17 cellular contexts compared by ENCODE assay signal in the genomic region with DNA sequence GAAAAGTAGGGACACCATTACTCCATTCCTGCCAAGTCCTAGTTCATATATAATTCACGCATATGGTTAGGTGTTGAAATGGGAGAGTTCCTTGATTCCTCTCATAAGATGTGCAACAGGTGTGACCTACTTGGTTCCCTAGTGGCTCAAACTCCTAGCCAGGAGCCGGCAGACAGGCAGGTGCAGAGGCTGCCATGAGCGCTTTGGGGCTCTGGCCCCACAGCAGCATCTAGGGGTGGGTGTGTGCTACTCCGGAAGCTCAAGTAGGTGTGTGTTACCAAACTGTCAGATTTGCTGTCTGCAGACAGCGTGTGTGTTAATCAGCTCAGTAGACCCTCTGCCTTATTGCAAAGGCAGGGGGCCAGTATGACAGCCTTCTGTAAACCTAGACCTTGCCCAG.
A peak's percentile ranks its signal among the peaks of the same experiment; 100 is the strongest.
DNase-seq lines count a peak whose midpoint lies in the region; ATAC-seq and TF ChIP-seq lines count a peak whose summit lies in the region.
"Had no signal": no experiment of that assay in that cellular context is flagged by ENCODE, and none has a peak within 500 bp of the region (broad histone marks: within the 10 kb centered on the region; RNA-seq: fewer than 3 reads in every experiment).

No MANE protein-coding gene starts in this region.

- H3K4me1 ChIP-seq in upper lobe of right lung, result no peaks in the 10 kb centered on the region
- H3K4me1 ChIP-seq: HAP-1 had no signal

- H3K9me3 ChIP-seq in upper lobe of right lung, result no peaks in the 10 kb centered on the region
- H3K9me3 ChIP-seq: HAP-1 had no signal

- no peak for ATAC-seq in upper lobe of right lung
- no peak for ATAC-seq in GM19351 (IDR thresholded peaks at IDR 0.05; ENCODE audit: unreplicated experiment)
- no peak for ATAC-seq in GM21737 (IDR thresholded peaks at IDR 0.05; ENCODE audit: unreplicated experiment)

- H3K36me3 ChIP-seq in upper lobe of right lung, result no peaks in the 10 kb centered on the region
- H3K36me3 ChIP-seq: HAP-1 had no signal

- TF ChIP-seq CTCF in upper lobe of right lung (IDR thresholded peaks at IDR 0.05), result no peak

- intact Hi-C loops in upper lobe of right lung (cut with DNase I), result no loop called here

- DNase-seq in NCI-H82 (lab: John Stamatoyannopoulos, UW) (peak; percentile 19), NCI-H82 treated with DMSO at 0.1 percent for 48 hours (lab: John Stamatoyannopoulos, UW; ENCODE audit: unreplicated experiment) (no peak), NCI-H69 (lab: John Stamatoyannopoulos, UW) (peak; percentile 39), ecto neural progenitor cell (ENCODE audit: low spot score) (peak; percentile 39), upper lobe of right lung (peak; percentile 30), NCI-H524 treated with DMSO at 0.1 percent for 48 hours (lab: John Stamatoyannopoulos, UW) (no peak)
- DNase-seq: AML-193; CD4-positive, alpha-beta T cell; Karpas-422; NCI-H2081 treated with DMSO at 0.1 percent for 48 hours; NCI-H446 treated with DMSO at 0.1 percent for 48 hours; PC-9; T-helper 1 cell had no signal

- H3K4me3 ChIP-seq in upper lobe of right lung, result no peak overlapping the region
- H3K4me3 ChIP-seq: HAP-1, PC-9, SK-N-MC had no signal

- H3K27ac ChIP-seq in upper lobe of right lung, result no peak overlapping the region
- H3K27ac ChIP-seq: PC-9, SK-N-MC had no signal

- H3K27me3 ChIP-seq in upper lobe of right lung, result no peaks in the 10 kb centered on the region

Comparison
In these comparisons a context has a peak if more than half of its experiments do, and no peak if none do; other contexts are left out.
1. DNase-seq: peak in NCI-H82 (single experiment), NCI-H69 (single experiment), ecto neural progenitor cell (single experiment) and upper lobe of right lung (single experiment); none in NCI-H82 treated with DMSO at 0.1 percent for 48 hours (single experiment) and NCI-H524 treated with DMSO at 0.1 percent for 48 hours (single experiment).